In the genomic region with DNA sequence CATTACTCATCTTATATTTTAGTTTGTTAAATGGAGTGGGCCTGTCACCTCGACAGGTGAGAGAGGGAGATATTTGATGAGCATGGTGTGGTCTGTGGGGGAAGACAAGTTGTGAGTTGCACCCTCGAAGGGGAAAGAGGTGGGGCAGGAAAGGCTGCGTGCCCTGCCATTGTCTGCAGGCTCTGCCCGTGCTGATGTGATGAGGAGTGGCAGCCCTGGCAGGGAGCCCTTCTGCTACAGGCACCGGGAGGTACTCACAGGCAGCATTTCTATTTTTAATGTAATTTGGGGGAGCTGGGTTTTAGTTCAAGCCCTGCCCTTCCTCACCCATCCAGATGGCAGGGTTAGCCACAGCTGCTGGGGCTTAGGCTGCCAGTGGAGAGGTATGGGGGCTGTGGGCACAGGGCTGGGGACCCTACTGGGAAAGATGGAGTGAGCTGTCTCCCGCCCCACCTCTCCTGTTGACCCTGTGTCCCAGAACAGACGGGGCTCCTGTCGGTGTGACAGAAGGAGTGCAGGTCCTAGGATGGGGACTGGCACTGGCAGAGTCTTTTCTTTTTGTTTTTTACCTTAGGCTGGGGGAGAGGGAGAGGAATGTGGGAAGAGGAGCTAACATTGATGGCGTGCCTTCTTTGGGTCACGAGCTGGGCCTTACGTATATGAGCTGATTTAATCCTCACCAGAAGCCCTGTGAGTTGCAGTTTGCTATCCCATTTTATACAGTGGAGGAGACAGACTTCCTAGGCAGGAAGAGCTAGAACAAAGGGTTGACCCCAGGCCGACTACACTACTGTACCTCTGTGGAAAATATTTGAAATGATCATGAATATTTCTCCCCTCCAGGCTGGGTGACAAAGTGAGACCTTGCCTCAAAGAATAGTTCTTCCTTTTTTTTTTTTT, we compare ENCODE assay signal across 1 cellular context.
TF ChIP-seq lines count a peak whose summit lies in the region.

No MANE protein-coding gene starts in this region.

TF ChIP-seq in WTC11, 78 proteins besides CTCF, POLR2A, EP300 and RAD21 (continued from another document):
- TF ChIP-seq SMAD4 (CRISPR knock-in tag; IDR thresholded peaks at IDR 0.05) (no peak), TCF7 (CRISPR knock-in tag; IDR thresholded peaks at IDR 0.05; ENCODE audit: low read depth) (no peak), ZNF423 (CRISPR knock-in tag; IDR thresholded peaks at IDR 0.05) (no peak), RELA (CRISPR knock-in tag; IDR thresholded peaks at IDR 0.05; ENCODE audit: borderline replicate concordance) (no peak), ELF4 (CRISPR knock-in tag; IDR thresholded peaks at IDR 0.05; ENCODE audit: low read depth) (no peak), GTF2I (CRISPR knock-in tag; conservative IDR thresholded peaks at IDR 0.05) (no peak), ZNF263 (CRISPR knock-in tag; IDR thresholded peaks at IDR 0.05; ENCODE audit: low read depth) (no peak), CREB1 (CRISPR knock-in tag; IDR thresholded peaks at IDR 0.05) (no peak), NR1H2 (CRISPR knock-in tag; IDR thresholded peaks at IDR 0.05) (no peak), HMGA2 (CRISPR knock-in tag; IDR thresholded peaks at IDR 0.05) (no peak)
- TF ChIP-seq, protein P1, sequence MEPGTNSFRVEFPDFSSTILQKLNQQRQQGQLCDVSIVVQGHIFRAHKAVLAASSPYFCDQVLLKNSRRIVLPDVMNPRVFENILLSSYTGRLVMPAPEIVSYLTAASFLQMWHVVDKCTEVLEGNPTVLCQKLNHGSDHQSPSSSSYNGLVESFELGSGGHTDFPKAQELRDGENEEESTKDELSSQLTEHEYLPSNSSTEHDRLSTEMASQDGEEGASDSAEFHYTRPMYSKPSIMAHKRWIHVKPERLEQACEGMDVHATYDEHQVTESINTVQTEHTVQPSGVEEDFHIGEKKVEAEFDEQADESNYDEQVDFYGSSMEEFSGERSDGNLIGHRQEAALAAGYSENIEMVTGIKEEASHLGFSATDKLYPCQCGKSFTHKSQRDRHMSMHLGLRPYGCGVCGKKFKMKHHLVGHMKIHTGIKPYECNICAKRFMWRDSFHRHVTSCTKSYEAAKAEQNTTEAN (CRISPR knock-in tag; IDR thresholded peaks at IDR 0.05) = no peak
- TF ChIP-seq, protein P2, sequence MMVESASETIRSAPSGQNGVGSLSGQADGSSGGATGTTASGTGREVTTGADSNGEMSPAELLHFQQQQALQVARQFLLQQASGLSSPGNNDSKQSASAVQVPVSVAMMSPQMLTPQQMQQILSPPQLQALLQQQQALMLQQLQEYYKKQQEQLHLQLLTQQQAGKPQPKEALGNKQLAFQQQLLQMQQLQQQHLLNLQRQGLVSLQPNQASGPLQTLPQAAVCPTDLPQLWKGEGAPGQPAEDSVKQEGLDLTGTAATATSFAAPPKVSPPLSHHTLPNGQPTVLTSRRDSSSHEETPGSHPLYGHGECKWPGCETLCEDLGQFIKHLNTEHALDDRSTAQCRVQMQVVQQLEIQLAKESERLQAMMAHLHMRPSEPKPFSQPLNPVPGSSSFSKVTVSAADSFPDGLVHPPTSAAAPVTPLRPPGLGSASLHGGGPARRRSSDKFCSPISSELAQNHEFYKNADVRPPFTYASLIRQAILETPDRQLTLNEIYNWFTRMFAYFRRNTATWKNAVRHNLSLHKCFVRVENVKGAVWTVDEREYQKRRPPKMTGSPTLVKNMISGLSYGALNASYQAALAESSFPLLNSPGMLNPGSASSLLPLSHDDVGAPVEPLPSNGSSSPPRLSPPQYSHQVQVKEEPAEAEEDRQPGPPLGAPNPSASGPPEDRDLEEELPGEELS (CRISPR knock-in tag; IDR thresholded peaks at IDR 0.05) = no peak
- TF ChIP-seq, protein P3, sequence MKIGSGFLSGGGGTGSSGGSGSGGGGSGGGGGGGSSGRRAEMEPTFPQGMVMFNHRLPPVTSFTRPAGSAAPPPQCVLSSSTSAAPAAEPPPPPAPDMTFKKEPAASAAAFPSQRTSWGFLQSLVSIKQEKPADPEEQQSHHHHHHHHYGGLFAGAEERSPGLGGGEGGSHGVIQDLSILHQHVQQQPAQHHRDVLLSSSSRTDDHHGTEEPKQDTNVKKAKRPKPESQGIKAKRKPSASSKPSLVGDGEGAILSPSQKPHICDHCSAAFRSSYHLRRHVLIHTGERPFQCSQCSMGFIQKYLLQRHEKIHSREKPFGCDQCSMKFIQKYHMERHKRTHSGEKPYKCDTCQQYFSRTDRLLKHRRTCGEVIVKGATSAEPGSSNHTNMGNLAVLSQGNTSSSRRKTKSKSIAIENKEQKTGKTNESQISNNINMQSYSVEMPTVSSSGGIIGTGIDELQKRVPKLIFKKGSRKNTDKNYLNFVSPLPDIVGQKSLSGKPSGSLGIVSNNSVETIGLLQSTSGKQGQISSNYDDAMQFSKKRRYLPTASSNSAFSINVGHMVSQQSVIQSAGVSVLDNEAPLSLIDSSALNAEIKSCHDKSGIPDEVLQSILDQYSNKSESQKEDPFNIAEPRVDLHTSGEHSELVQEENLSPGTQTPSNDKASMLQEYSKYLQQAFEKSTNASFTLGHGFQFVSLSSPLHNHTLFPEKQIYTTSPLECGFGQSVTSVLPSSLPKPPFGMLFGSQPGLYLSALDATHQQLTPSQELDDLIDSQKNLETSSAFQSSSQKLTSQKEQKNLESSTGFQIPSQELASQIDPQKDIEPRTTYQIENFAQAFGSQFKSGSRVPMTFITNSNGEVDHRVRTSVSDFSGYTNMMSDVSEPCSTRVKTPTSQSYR (CRISPR knock-in tag; IDR thresholded peaks at IDR 0.05) = no peak
- TF ChIP-seq, protein P4, sequence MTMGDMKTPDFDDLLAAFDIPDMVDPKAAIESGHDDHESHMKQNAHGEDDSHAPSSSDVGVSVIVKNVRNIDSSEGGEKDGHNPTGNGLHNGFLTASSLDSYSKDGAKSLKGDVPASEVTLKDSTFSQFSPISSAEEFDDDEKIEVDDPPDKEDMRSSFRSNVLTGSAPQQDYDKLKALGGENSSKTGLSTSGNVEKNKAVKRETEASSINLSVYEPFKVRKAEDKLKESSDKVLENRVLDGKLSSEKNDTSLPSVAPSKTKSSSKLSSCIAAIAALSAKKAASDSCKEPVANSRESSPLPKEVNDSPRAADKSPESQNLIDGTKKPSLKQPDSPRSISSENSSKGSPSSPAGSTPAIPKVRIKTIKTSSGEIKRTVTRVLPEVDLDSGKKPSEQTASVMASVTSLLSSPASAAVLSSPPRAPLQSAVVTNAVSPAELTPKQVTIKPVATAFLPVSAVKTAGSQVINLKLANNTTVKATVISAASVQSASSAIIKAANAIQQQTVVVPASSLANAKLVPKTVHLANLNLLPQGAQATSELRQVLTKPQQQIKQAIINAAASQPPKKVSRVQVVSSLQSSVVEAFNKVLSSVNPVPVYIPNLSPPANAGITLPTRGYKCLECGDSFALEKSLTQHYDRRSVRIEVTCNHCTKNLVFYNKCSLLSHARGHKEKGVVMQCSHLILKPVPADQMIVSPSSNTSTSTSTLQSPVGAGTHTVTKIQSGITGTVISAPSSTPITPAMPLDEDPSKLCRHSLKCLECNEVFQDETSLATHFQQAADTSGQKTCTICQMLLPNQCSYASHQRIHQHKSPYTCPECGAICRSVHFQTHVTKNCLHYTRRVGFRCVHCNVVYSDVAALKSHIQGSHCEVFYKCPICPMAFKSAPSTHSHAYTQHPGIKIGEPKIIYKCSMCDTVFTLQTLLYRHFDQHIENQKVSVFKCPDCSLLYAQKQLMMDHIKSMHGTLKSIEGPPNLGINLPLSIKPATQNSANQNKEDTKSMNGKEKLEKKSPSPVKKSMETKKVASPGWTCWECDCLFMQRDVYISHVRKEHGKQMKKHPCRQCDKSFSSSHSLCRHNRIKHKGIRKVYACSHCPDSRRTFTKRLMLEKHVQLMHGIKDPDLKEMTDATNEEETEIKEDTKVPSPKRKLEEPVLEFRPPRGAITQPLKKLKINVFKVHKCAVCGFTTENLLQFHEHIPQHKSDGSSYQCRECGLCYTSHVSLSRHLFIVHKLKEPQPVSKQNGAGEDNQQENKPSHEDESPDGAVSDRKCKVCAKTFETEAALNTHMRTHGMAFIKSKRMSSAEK (CRISPR knock-in tag; IDR thresholded peaks at IDR 0.05; ENCODE audit: borderline replicate concordance) = no peak
